37 cellular contexts compared by ENCODE assay signal in the genomic region with DNA sequence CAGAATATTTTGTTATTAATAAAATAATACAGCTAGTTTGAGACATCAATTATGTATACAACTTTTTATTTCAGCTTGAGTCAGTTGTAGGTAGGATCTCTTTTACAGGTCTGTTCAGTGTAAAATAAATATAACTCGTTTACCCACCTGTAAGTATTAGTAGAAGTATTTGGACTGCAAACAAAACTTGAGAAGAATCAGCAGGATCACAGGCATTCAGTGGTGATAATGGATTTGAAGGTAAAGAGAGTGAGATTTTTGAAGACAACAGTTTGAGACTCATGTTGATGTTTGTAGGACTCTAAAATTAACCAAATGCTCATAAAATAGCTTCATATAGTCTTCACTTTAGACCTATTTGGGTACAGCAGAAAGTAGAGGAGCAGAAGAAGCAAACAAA. TPM values are rescaled to one million over a fixed set of nuclear protein-coding genes. Genes with fewer than 3 reads are reported as not detected.
"Had no signal": no experiment of that assay in that cellular context is flagged by ENCODE, and none has a peak within 500 bp of the region (broad histone marks: within the 10 kb centered on the region; RNA-seq: fewer than 3 reads in every experiment).

No MANE protein-coding gene starts in this region.

- H3K4me3 Mint-ChIP-seq: activated B cell treated with CpG ODN at 0.5 μM for 24 hours; activated CD4-positive, alpha-beta memory T cell treated with anti-CD3 and anti-CD28 coated beads for 36 hours; activated CD4-positive, alpha-beta T cell treated with anti-CD3 and anti-CD28 coated beads, Interleukin-2, amount 10 ng/mL, durations not matched to agents 24 days and 14 days; activated CD8-positive, alpha-beta memory T cell treated with anti-CD3 and anti-CD28 coated beads, Interleukin-2, amount 10 ng/mL, durations not matched to agents 7 days and 5 days; activated CD8-positive, alpha-beta T cell treated with anti-CD3 and anti-CD28 coated beads, Interleukin-2, amount 10 ng/mL, durations not matched to agents 7 days and 5 days; activated naive CD4-positive, alpha-beta T cell treated with anti-CD3 and anti-CD28 coated beads, Interleukin-2, amount 10 ng/mL, durations not matched to agents 7 days and 5 days; activated naive CD4-positive, alpha-beta T cell treated with anti-CD3 and anti-CD28 coated beads, Interleukin-2, amount 50 U/mL, for 24 hours; activated naive CD8-positive, alpha-beta T cell; activated naive CD8-positive, alpha-beta T cell treated with anti-CD3 and anti-CD28 coated beads, Interleukin-2, amount 10 ng/mL, durations not matched to agents 7 days and 5 days; activated naive CD8-positive, alpha-beta T cell treated with anti-CD3 and anti-CD28 coated beads, Interleukin-2, amount 50 U/mL, for 24 hours; activated T-cell treated with anti-CD3 and anti-CD28 coated beads, Interleukin-2, amount 50 U/mL, for 24 hours; brain; central memory CD8-positive, alpha-beta T cell; T-helper 1 cell treated with Interleukin-12 subunit alpha and Interleukin-12 subunit beta and Interleukin-4 antibody, amounts not matched to agents 30 μg/mL and 1 μg/mL, for 36 hours; T-helper 2 cell treated with Interferon-gamma antibody and Interleukin-4, amounts not matched to agents 5 μg/mL and 100 μg/mL, for 36 hours had no signal

- H3K4me3 ChIP-seq: ascending aorta, cardiac muscle cell had no signal

- ATAC-seq: activated CD8-positive, alpha-beta memory T cell treated with anti-CD3 and anti-CD28 coated beads, Interleukin-2, amount 10 ng/mL, durations not matched to agents 7 days and 5 days; activated CD8-positive, alpha-beta T cell treated with anti-CD3 and anti-CD28 coated beads, Interleukin-2, amount 10 ng/mL, durations not matched to agents 7 days and 5 days; activated naive CD8-positive, alpha-beta T cell treated with anti-CD3 and anti-CD28 coated beads, Interleukin-2, amount 50 U/mL, for 24 hours had no signal

- H3K9me3 Mint-ChIP-seq: activated CD4-positive, alpha-beta memory T cell treated with anti-CD3 and anti-CD28 coated beads for 36 hours; activated CD4-positive, alpha-beta T cell treated with anti-CD3 and anti-CD28 coated beads, Interleukin-2, amount 10 ng/mL, durations not matched to agents 24 days and 14 days; activated naive CD4-positive, alpha-beta T cell treated with anti-CD3 and anti-CD28 coated beads, Interleukin-2, amount 10 ng/mL, durations not matched to agents 7 days and 5 days; activated naive CD4-positive, alpha-beta T cell treated with anti-CD3 and anti-CD28 coated beads, Interleukin-2, amount 50 U/mL, for 24 hours; activated naive CD8-positive, alpha-beta T cell treated with anti-CD3 and anti-CD28 coated beads, Interleukin-2, amount 10 ng/mL, durations not matched to agents 7 days and 5 days; activated naive CD8-positive, alpha-beta T cell treated with anti-CD3 and anti-CD28 coated beads, Interleukin-2, amount 50 U/mL, for 24 hours; activated T-cell treated with anti-CD3 and anti-CD28 coated beads, Interleukin-2, amount 50 U/mL, for 24 hours; central memory CD8-positive, alpha-beta T cell; T-helper 1 cell treated with Interleukin-12 subunit alpha and Interleukin-12 subunit beta and Interleukin-4 antibody, amounts not matched to agents 30 μg/mL and 1 μg/mL, for 36 hours had no signal

- H3K4me1 ChIP-seq: ascending aorta had no signal

- H3K27ac Mint-ChIP-seq: activated B cell treated with CpG ODN at 0.5 μM for 24 hours; activated CD4-positive, alpha-beta memory T cell treated with anti-CD3 and anti-CD28 coated beads for 36 hours; activated CD4-positive, alpha-beta T cell treated with anti-CD3 and anti-CD28 coated beads, Interleukin-2, amount 10 ng/mL, durations not matched to agents 24 days and 14 days; activated CD8-positive, alpha-beta memory T cell treated with anti-CD3 and anti-CD28 coated beads, Interleukin-2, amount 10 ng/mL, durations not matched to agents 7 days and 5 days; activated CD8-positive, alpha-beta T cell treated with anti-CD3 and anti-CD28 coated beads, Interleukin-2, amount 10 ng/mL, durations not matched to agents 7 days and 5 days; activated naive CD4-positive, alpha-beta T cell treated with anti-CD3 and anti-CD28 coated beads, Interleukin-2, amount 10 ng/mL, durations not matched to agents 7 days and 5 days; activated naive CD4-positive, alpha-beta T cell treated with anti-CD3 and anti-CD28 coated beads, Interleukin-2, amount 50 U/mL, for 24 hours; activated naive CD8-positive, alpha-beta T cell; activated naive CD8-positive, alpha-beta T cell treated with anti-CD3 and anti-CD28 coated beads, Interleukin-2, amount 10 ng/mL, durations not matched to agents 7 days and 5 days; activated naive CD8-positive, alpha-beta T cell treated with anti-CD3 and anti-CD28 coated beads, Interleukin-2, amount 50 U/mL, for 24 hours; activated T-cell treated with anti-CD3 and anti-CD28 coated beads, Interleukin-2, amount 50 U/mL, for 24 hours; activated T-helper 2 cell treated with anti-CD3 and anti-CD28 coated beads, Interferon-gamma antibody, Interleukin-2, Interleukin-4, amounts not matched to agents 10 μg/mL and 5 μg/mL and 100 μg/mL, durations not matched to agents 14 hours and 24 hours and 36 hours; brain; T-helper 1 cell treated with Interleukin-12 subunit alpha and Interleukin-12 subunit beta and Interleukin-4 antibody, amounts not matched to agents 30 μg/mL and 1 μg/mL, for 36 hours; T-helper 2 cell treated with Interferon-gamma antibody and Interleukin-4, amounts not matched to agents 5 μg/mL and 100 μg/mL, for 36 hours had no signal

- H3K27me3 Mint-ChIP-seq: activated B cell treated with CpG ODN at 0.5 μM for 24 hours; activated CD4-positive, alpha-beta memory T cell treated with anti-CD3 and anti-CD28 coated beads for 36 hours; activated CD4-positive, alpha-beta T cell treated with anti-CD3 and anti-CD28 coated beads, Interleukin-2, amount 10 ng/mL, durations not matched to agents 24 days and 14 days; activated CD8-positive, alpha-beta memory T cell treated with anti-CD3 and anti-CD28 coated beads, Interleukin-2, amount 10 ng/mL, durations not matched to agents 7 days and 5 days; activated naive CD4-positive, alpha-beta T cell treated with anti-CD3 and anti-CD28 coated beads, Interleukin-2, amount 10 ng/mL, durations not matched to agents 7 days and 5 days; activated naive CD4-positive, alpha-beta T cell treated with anti-CD3 and anti-CD28 coated beads, Interleukin-2, amount 50 U/mL, for 24 hours; activated naive CD8-positive, alpha-beta T cell; activated naive CD8-positive, alpha-beta T cell treated with anti-CD3 and anti-CD28 coated beads, Interleukin-2, amount 10 ng/mL, durations not matched to agents 7 days and 5 days; activated naive CD8-positive, alpha-beta T cell treated with anti-CD3 and anti-CD28 coated beads, Interleukin-2, amount 50 U/mL, for 24 hours; activated T-cell treated with anti-CD3 and anti-CD28 coated beads, Interleukin-2, amount 50 U/mL, for 24 hours; brain; central memory CD8-positive, alpha-beta T cell had no signal

- FAIRE-seq: bronchial epithelial cell, TTC549 had no signal

- H3K27ac ChIP-seq: ascending aorta, cardiac muscle cell had no signal

- DNase-seq: activated B cell treated with CpG ODN at 0.5 μM for 24 hours; activated CD4-positive, alpha-beta memory T cell treated with anti-CD3 and anti-CD28 coated beads for 36 hours; activated CD4-positive, alpha-beta T cell treated with anti-CD3 and anti-CD28 coated beads for 4 hours; activated CD4-positive, alpha-beta T cell treated with anti-CD3 and anti-CD28 coated beads, Interleukin-2, amount 10 ng/mL, durations not matched to agents 24 days and 14 days; activated CD4-positive, alpha-beta T cell treated with anti-CD3 and anti-CD28 coated beads, Interleukin-2, amount 50 U/mL, for 1 hour; activated CD4-positive, alpha-beta T cell treated with anti-CD3 and anti-CD28 coated beads, Interleukin-2, amount 50 U/mL, for 4 hours; activated CD4-positive, CD25-positive, alpha-beta regulatory T cell treated with anti-CD3 and anti-CD28 coated beads, Interleukin-2, amount 50 U/mL, for 72 hours; activated CD8-positive, alpha-beta memory T cell treated with anti-CD3 and anti-CD28 coated beads for 24 hours; activated CD8-positive, alpha-beta memory T cell treated with anti-CD3 and anti-CD28 coated beads, Interleukin-2, amount 10 ng/mL, durations not matched to agents 7 days and 5 days; activated CD8-positive, alpha-beta memory T cell treated with anti-CD3 and anti-CD28 coated beads, Interleukin-2, amount 50 U/mL, for 48 hours; activated CD8-positive, alpha-beta T cell treated with anti-CD3 and anti-CD28 coated beads, Interleukin-2, amount 10 ng/mL, durations not matched to agents 7 days and 5 days; activated effector memory CD4-positive, alpha-beta T cell treated with Interleukin-2 at 50 U/mL for 16 hours; activated gamma-delta T cell; activated naive CD4-positive, alpha-beta T cell treated with anti-CD3 and anti-CD28 coated beads, Interleukin-2, amount 10 ng/mL, durations not matched to agents 7 days and 5 days; activated naive CD4-positive, alpha-beta T cell treated with Interleukin-2 at 50 U/mL for 16 hours; activated naive CD8-positive, alpha-beta T cell treated with anti-CD3 and anti-CD28 coated beads, Interleukin-2, amount 10 ng/mL, durations not matched to agents 7 days and 5 days; activated naive CD8-positive, alpha-beta T cell treated with anti-CD3 and anti-CD28 coated beads, Interleukin-2, amount 50 U/mL, for 24 hours; activated T-cell treated with anti-CD3 and anti-CD28 coated beads, Interleukin-2, amount 50 U/mL, for 24 hours; activated T-cell treated with anti-CD3 and anti-CD28 coated beads, Interleukin-2, amount 50 U/mL, for 48 hours; amygdala; anterior cingulate cortex; caudate nucleus; cerebellar nuclear complex; T-helper 1 cell; T-helper 2 cell; T-helper 9 cell had no signal

- H3K27me3 ChIP-seq: ascending aorta, cardiac muscle cell had no signal

- H3K4me1 Mint-ChIP-seq: brain had no signal

- H3K9me3 ChIP-seq: ascending aorta had no signal

RNA-seq across cellular contexts. Expression of a gene that starts 35.5 kb away (rescaled TPM):
- total RNA-seq: ascending aorta had no signal
